In genomic region chr9:21813575-21814473, GRCh38 we compare ENCODE assay signal across 1 cellular context.
TF ChIP-seq lines count a peak whose summit lies in the region.

No MANE protein-coding gene starts in this region.

TF ChIP-seq in H1, 55 proteins besides CTCF, POLR2A, EP300 and RAD21:
- TF ChIP-seq KDM1A (IDR thresholded peaks at IDR 0.05; ENCODE audit: borderline replicate concordance, low read length) (no peak), MAX (IDR thresholded peaks at IDR 0.05) (no peak), FOSL1 (IDR thresholded peaks at IDR 0.05; ENCODE audit: insufficient read depth, low read depth, low read length) (no peak), CBX5 (IDR thresholded peaks at IDR 0.05; ENCODE audit: low read depth, low read length) (no peak), CREB1 (IDR thresholded peaks at IDR 0.05) (no peak), EZH2 (IDR thresholded peaks at IDR 0.05; ENCODE audit: low read depth, low read length, severe bottlenecking) (no peak), CHD2 (IDR thresholded peaks at IDR 0.05; ENCODE audit: low read length) (no peak), ZNF274 (IDR thresholded peaks at IDR 0.05; ENCODE audit: borderline replicate concordance, extremely low read depth, low read length) (no peak), TBP (IDR thresholded peaks at IDR 0.05; ENCODE audit: low read depth, low read length) (no peak), RBBP5 (IDR thresholded peaks at IDR 0.05; ENCODE audit: borderline replicate concordance, low read depth, low read length) (no peak), CHD7 (IDR thresholded peaks at IDR 0.05; ENCODE audit: insufficient replicate concordance, low read length) (no peak), KDM5A (IDR thresholded peaks at IDR 0.05; ENCODE audit: low read length) (no peak), SRF (IDR thresholded peaks at IDR 0.05; ENCODE audit: low read depth, low read length) (no peak), SP1 (IDR thresholded peaks at IDR 0.05; ENCODE audit: low read depth, low read length) (no peak), EGR1 (IDR thresholded peaks at IDR 0.05; ENCODE audit: borderline replicate concordance, low read depth, low read length) (no peak), JUND (IDR thresholded peaks at IDR 0.05; ENCODE audit: low read length) (no peak), HDAC6 (IDR thresholded peaks at IDR 0.05; ENCODE audit: low read depth, low read length) (no peak)
